Comparison of ENCODE assay signal across 27 cellular contexts in genomic region chr10:113285291-113285690, GRCh38.
"Had no signal": no experiment of that assay in that cellular context is flagged by ENCODE, and none has a peak within 500 bp of the region (broad histone marks: within the 10 kb centered on the region; RNA-seq: fewer than 3 reads in every experiment).

No MANE protein-coding gene starts in this region.

- H3K27me3 Mint-ChIP-seq: activated CD4-positive, alpha-beta T cell treated with anti-CD3 and anti-CD28 coated beads, Interleukin-2, amount 10 ng/mL, durations not matched to agents 24 days and 14 days; activated naive CD8-positive, alpha-beta T cell treated with anti-CD3 and anti-CD28 coated beads, Interleukin-2, amount 50 U/mL, for 24 hours; brain; central memory CD8-positive, alpha-beta T cell had no signal

- H3K4me1 Mint-ChIP-seq: activated B cell treated with CpG ODN at 0.5 μM for 24 hours; activated CD4-positive, alpha-beta T cell treated with anti-CD3 and anti-CD28 coated beads, Interleukin-2, amount 10 ng/mL, durations not matched to agents 24 days and 14 days; activated CD8-positive, alpha-beta memory T cell treated with anti-CD3 and anti-CD28 coated beads, Interleukin-2, amount 10 ng/mL, durations not matched to agents 7 days and 5 days; activated naive CD8-positive, alpha-beta T cell treated with anti-CD3 and anti-CD28 coated beads, Interleukin-2, amount 50 U/mL, for 24 hours; central memory CD8-positive, alpha-beta T cell; T-cell had no signal

- H3K36me3 Mint-ChIP-seq: activated CD8-positive, alpha-beta memory T cell treated with anti-CD3 and anti-CD28 coated beads, Interleukin-2, amount 10 ng/mL, durations not matched to agents 7 days and 5 days; activated naive CD4-positive, alpha-beta T cell treated with anti-CD3 and anti-CD28 coated beads, Interleukin-2, amount 50 U/mL, for 72 hours; brain; T-cell had no signal

- DNase-seq: activated B cell treated with CpG ODN at 0.5 μM for 24 hours; activated CD4-positive, alpha-beta T cell treated with anti-CD3 and anti-CD28 coated beads for 1 hour; activated CD4-positive, alpha-beta T cell treated with anti-CD3 and anti-CD28 coated beads, Interleukin-2, amount 10 ng/mL, durations not matched to agents 24 days and 14 days; activated CD4-positive, alpha-beta T cell treated with anti-CD3 and anti-CD28 coated beads, Interleukin-2, amount 50 U/mL, for 48 hours; activated CD8-positive, alpha-beta memory T cell treated with anti-CD3 and anti-CD28 coated beads, Interleukin-2, amount 10 ng/mL, durations not matched to agents 7 days and 5 days; activated effector memory CD4-positive, alpha-beta T cell treated with Interleukin-2 at 50 U/mL for 16 hours; activated naive CD4-positive, alpha-beta T cell treated with Interleukin-2 at 50 U/mL for 16 hours; activated naive CD8-positive, alpha-beta T cell treated with anti-CD3 and anti-CD28 coated beads, Interleukin-2, amount 50 U/mL, for 24 hours; activated T-cell treated with anti-CD3 and anti-CD28 coated beads, Interleukin-2, amount 50 U/mL, for 24 hours; amygdala; KG1; NCI-H1048; NCI-H1417; NCI-H1930; NCI-H2107; NCI-H345; NCI-H510A; NCI-H526 treated with DMSO at 0.1 percent for 48 hours; PC-3; SHP77 treated with DMSO at 0.1 percent for 48 hours; T-cell; T-helper 2 cell; T1000 had no signal

- H3K9me3 Mint-ChIP-seq: activated B cell treated with CpG ODN at 0.5 μM for 24 hours; activated CD4-positive, alpha-beta T cell treated with anti-CD3 and anti-CD28 coated beads, Interleukin-2, amount 10 ng/mL, durations not matched to agents 24 days and 14 days; activated naive CD4-positive, alpha-beta T cell treated with anti-CD3 and anti-CD28 coated beads, Interleukin-2, amount 50 U/mL, for 72 hours; activated naive CD8-positive, alpha-beta T cell treated with anti-CD3 and anti-CD28 coated beads, Interleukin-2, amount 50 U/mL, for 24 hours; activated T-cell treated with anti-CD3 and anti-CD28 coated beads, Interleukin-2, amount 50 U/mL, for 24 hours; activated T-helper 1 cell treated with anti-CD3 and anti-CD28 coated beads, Interleukin-12 subunit alpha, Interleukin-12 subunit beta, Interleukin-2, Interleukin-4 antibody, amounts not matched to agents 30 ng/mL and 10 ng/mL and 1 ng/mL, durations not matched to agents 14 hours and 24 hours and 36 hours; central memory CD8-positive, alpha-beta T cell; T-cell had no signal

- H3K27ac Mint-ChIP-seq: activated B cell treated with CpG ODN at 0.5 μM for 24 hours; activated CD4-positive, alpha-beta T cell treated with anti-CD3 and anti-CD28 coated beads, Interleukin-2, amount 10 ng/mL, durations not matched to agents 24 days and 14 days; activated CD8-positive, alpha-beta memory T cell treated with anti-CD3 and anti-CD28 coated beads, Interleukin-2, amount 10 ng/mL, durations not matched to agents 7 days and 5 days; activated naive CD4-positive, alpha-beta T cell treated with anti-CD3 and anti-CD28 coated beads, Interleukin-2, amount 50 U/mL, for 72 hours; activated naive CD8-positive, alpha-beta T cell treated with anti-CD3 and anti-CD28 coated beads, Interleukin-2, amount 50 U/mL, for 24 hours; activated T-cell treated with anti-CD3 and anti-CD28 coated beads, Interleukin-2, amount 50 U/mL, for 24 hours; activated T-helper 1 cell treated with anti-CD3 and anti-CD28 coated beads, Interleukin-12 subunit alpha, Interleukin-12 subunit beta, Interleukin-2, Interleukin-4 antibody, amounts not matched to agents 30 ng/mL and 10 ng/mL and 1 ng/mL, durations not matched to agents 14 hours and 24 hours and 36 hours; T-cell had no signal

- H3K4me3 Mint-ChIP-seq: activated B cell treated with CpG ODN at 0.5 μM for 24 hours; activated CD4-positive, alpha-beta T cell treated with anti-CD3 and anti-CD28 coated beads, Interleukin-2, amount 10 ng/mL, durations not matched to agents 24 days and 14 days; activated CD8-positive, alpha-beta memory T cell treated with anti-CD3 and anti-CD28 coated beads, Interleukin-2, amount 10 ng/mL, durations not matched to agents 7 days and 5 days; activated naive CD8-positive, alpha-beta T cell treated with anti-CD3 and anti-CD28 coated beads, Interleukin-2, amount 50 U/mL, for 24 hours; activated T-cell treated with anti-CD3 and anti-CD28 coated beads, Interleukin-2, amount 50 U/mL, for 24 hours; activated T-helper 1 cell treated with anti-CD3 and anti-CD28 coated beads, Interleukin-12 subunit alpha, Interleukin-12 subunit beta, Interleukin-2, Interleukin-4 antibody, amounts not matched to agents 30 ng/mL and 10 ng/mL and 1 ng/mL, durations not matched to agents 14 hours and 24 hours and 36 hours; brain; central memory CD8-positive, alpha-beta T cell; T-cell had no signal
